ENCODE assay signal across 26 cellular contexts in genomic region chr15:96402403-96402802, GRCh38.
"Had no signal": no experiment of that assay in that cellular context is flagged by ENCODE, and none has a peak within 500 bp of the region (broad histone marks: within the 10 kb centered on the region; RNA-seq: fewer than 3 reads in every experiment).

No MANE protein-coding gene starts in this region.

- H3K9ac ChIP-seq: neural progenitor cell had no signal

- DNase-seq: dorsolateral prefrontal cortex; effector CD4-positive, alpha-beta T cell; foreskin fibroblast; gastrocnemius medialis; head of caudate nucleus; kidney; left lung; mesenchymal stem cell; mucosa of descending colon; naive thymus-derived CD4-positive, alpha-beta T cell; stimulated activated CD4-positive, alpha-beta T cell treated with anti-CD3 and anti-CD28 coated beads, Interleukin-12 subunit alpha, Interleukin-12 subunit beta, amount 100 ng/mL, for 4 hours; stimulated activated CD4-positive, alpha-beta T cell treated with anti-CD3 and anti-CD28 coated beads, Interleukin-1b, Interleukin-23, amount 100 ng/mL, for 48 hours; stimulated activated CD4-positive, alpha-beta T cell treated with anti-CD3 and anti-CD28 coated beads, Interleukin-4, amount 100 ng/mL, for 1 hour; stimulated activated CD8-positive, alpha-beta memory T cell treated with anti-CD3 and anti-CD28 coated beads, Interleukin-4, amount 100 ng/mL, for 48 hours; stimulated activated naive CD4-positive, alpha-beta T cell; stimulated activated naive CD8-positive, alpha-beta T cell treated with anti-CD3 and anti-CD28 coated beads, Interleukin-15, amount 100 ng/mL, for 72 hours; transverse colon; upper lobe of right lung had no signal

- H3K4me3 ChIP-seq: dorsolateral prefrontal cortex, gastrocnemius medialis, hepatocyte, left lung, mucosa of descending colon, neural progenitor cell, prostate gland, right atrium auricular region, smooth muscle cell, suprapubic skin, transverse colon, upper lobe of right lung, vagina had no signal

- H3K4me2 ChIP-seq: hepatocyte, neural progenitor cell, smooth muscle cell had no signal

- FAIRE-seq: kidney had no signal

- H3K4me1 ChIP-seq: gastrocnemius medialis, left lung, prostate gland, right atrium auricular region, suprapubic skin, transverse colon, upper lobe of right lung, vagina had no signal

- H3K79me2 ChIP-seq: hepatocyte had no signal

- H3K9me3 ChIP-seq: gastrocnemius medialis, left lung, mucosa of descending colon, prostate gland, right atrium auricular region, suprapubic skin, transverse colon, upper lobe of right lung, vagina had no signal

- ATAC-seq: gastrocnemius medialis; left lung; mucosa of descending colon; naive thymus-derived CD4-positive, alpha-beta T cell; sciatic nerve; stimulated activated naive CD8-positive, alpha-beta T cell treated with anti-CD3 and anti-CD28 coated beads, Interleukin-15, amount 100 ng/mL, for 72 hours; upper lobe of right lung had no signal

- H2AFZ ChIP-seq: hepatocyte, neural progenitor cell had no signal

- H3K27me3 ChIP-seq: right atrium auricular region, vagina had no signal

- H3K36me3 ChIP-seq: gastrocnemius medialis, left lung, neural progenitor cell, prostate gland, right atrium auricular region, suprapubic skin, transverse colon, upper lobe of right lung, vagina had no signal

- H3K27ac ChIP-seq: dorsolateral prefrontal cortex, gastrocnemius medialis, hepatocyte, left lung, neural progenitor cell, prostate gland, right atrium auricular region, suprapubic skin, transverse colon, upper lobe of right lung, vagina had no signal
